ENCODE assay signal across 9 cellular contexts in genomic region chr17:2138318-2138717, GRCh38.
DNase-seq lines count a peak whose midpoint lies in the region; ATAC-seq and FAIRE-seq lines count a peak whose summit lies in the region.
"Had no signal": no experiment of that assay in that cellular context is flagged by ENCODE, and none has a peak within 500 bp of the region (broad histone marks: within the 10 kb centered on the region; RNA-seq: fewer than 3 reads in every experiment).

No MANE protein-coding gene starts in this region.

- H3K9me3 ChIP-seq in mesodermal cell (ENCODE audit: control insufficient read depth, low read length): no peaks in the 10 kb centered on the region

- peak; percentile 95 for ATAC-seq in activated CD8-positive, alpha-beta memory T cell treated with anti-CD3 and anti-CD28 coated beads, Interleukin-2, amount 10 ng/mL, durations not matched to agents 7 days and 5 days
- ATAC-seq in HG03066 (IDR thresholded peaks at IDR 0.05; ENCODE audit: low read depth, unreplicated experiment) (peak; percentile 67), GM19324 (IDR thresholded peaks at IDR 0.05; ENCODE audit: low FRiP score, unreplicated experiment) (no peak)

- no peaks in the 10 kb centered on the region for H3K9me3 Mint-ChIP-seq in activated CD8-positive, alpha-beta memory T cell treated with anti-CD3 and anti-CD28 coated beads, Interleukin-2, amount 10 ng/mL, durations not matched to agents 7 days and 5 days (ENCODE audit: low read depth)
- no peaks in the 10 kb centered on the region for H3K9me3 Mint-ChIP-seq in activated CD4-positive, alpha-beta T cell treated with anti-CD3 and anti-CD28 coated beads, Interleukin-2, amount 10 ng/mL, durations not matched to agents 24 days and 14 days

- H3K27me3 Mint-ChIP-seq in activated CD8-positive, alpha-beta memory T cell treated with anti-CD3 and anti-CD28 coated beads, Interleukin-2, amount 10 ng/mL, durations not matched to agents 7 days and 5 days: no peaks in the 10 kb centered on the region
- H3K27me3 Mint-ChIP-seq in activated CD4-positive, alpha-beta T cell treated with anti-CD3 and anti-CD28 coated beads, Interleukin-2, amount 10 ng/mL, durations not matched to agents 24 days and 14 days: no peaks in the 10 kb centered on the region

- H3K4me1 ChIP-seq in mesodermal cell (ENCODE audit: control insufficient read depth, insufficient read depth, low read length, poor library complexity, severe bottlenecking): peaks cover 27% of the 10 kb centered on the region

- H3K4me1 Mint-ChIP-seq in activated CD8-positive, alpha-beta memory T cell treated with anti-CD3 and anti-CD28 coated beads, Interleukin-2, amount 10 ng/mL, durations not matched to agents 7 days and 5 days: peaks cover 30% of the 10 kb centered on the region
- H3K4me1 Mint-ChIP-seq in activated CD4-positive, alpha-beta T cell treated with anti-CD3 and anti-CD28 coated beads, Interleukin-2, amount 10 ng/mL, durations not matched to agents 24 days and 14 days: peaks cover 21% of the 10 kb centered on the region

- no peak overlapping the region for H3K4me3 Mint-ChIP-seq in activated CD8-positive, alpha-beta memory T cell treated with anti-CD3 and anti-CD28 coated beads, Interleukin-2, amount 10 ng/mL, durations not matched to agents 7 days and 5 days
- peak overlapping the region; percentile 49 for H3K4me3 Mint-ChIP-seq in activated CD4-positive, alpha-beta T cell treated with anti-CD3 and anti-CD28 coated beads, Interleukin-2, amount 10 ng/mL, durations not matched to agents 24 days and 14 days

- no peak for FAIRE-seq in HTR-8/SVneo (lab: Jason Lieb, UNC)

- DNase-seq in activated CD8-positive, alpha-beta memory T cell treated with anti-CD3 and anti-CD28 coated beads, Interleukin-2, amount 10 ng/mL, durations not matched to agents 7 days and 5 days: peak; percentile 75
- no peak for DNase-seq in activated CD8-positive, alpha-beta memory T cell treated with anti-CD3 and anti-CD28 coated beads, Interleukin-2, amount 50 U/mL, for 4 hours
- DNase-seq in activated CD4-positive, alpha-beta T cell treated with anti-CD3 and anti-CD28 coated beads, Interleukin-2, amount 10 ng/mL, durations not matched to agents 24 days and 14 days: peak; percentile 75
- no peak for DNase-seq in mesenteric fat pad (ENCODE audit: low spot score)
- DNase-seq in HTR-8/SVneo (ENCODE audit: insufficient read length, low spot score): no peak

- intact Hi-C loops in activated CD4-positive, alpha-beta T cell treated with anti-CD3 and anti-CD28 coated beads, Interleukin-2, amount 10 ng/mL, durations not matched to agents 24 days and 14 days (cut with micrococcal nuclease): loop anchor here (5.0 kb wide), 1 partner anchor 34 kb away; no protein-coding TSS in a partner anchor

- H3K4me3 ChIP-seq in mesodermal cell (ENCODE audit: extremely low read depth, insufficient read depth, low read length, poor library complexity, severe bottlenecking): no peak overlapping the region
- H3K4me3 ChIP-seq: skin epidermis had no signal

- peaks cover 13% of the 10 kb centered on the region for H3K36me3 Mint-ChIP-seq in activated CD8-positive, alpha-beta memory T cell treated with anti-CD3 and anti-CD28 coated beads, Interleukin-2, amount 10 ng/mL, durations not matched to agents 7 days and 5 days
- H3K36me3 Mint-ChIP-seq in activated CD4-positive, alpha-beta T cell treated with anti-CD3 and anti-CD28 coated beads, Interleukin-2, amount 10 ng/mL, durations not matched to agents 24 days and 14 days (ENCODE audit: low read depth): peaks cover 12% of the 10 kb centered on the region

- peak overlapping the region; percentile 81 for H3K27ac ChIP-seq in mesodermal cell (ENCODE audit: low read depth, low read length, severe bottlenecking)

- CTCF ChIA-PET in activated CD8-positive, alpha-beta memory T cell treated with anti-CD3 and anti-CD28 coated beads, Interleukin-2, amount 10 ng/mL, durations not matched to agents 7 days and 5 days (lab: Charles Lee): interaction anchor here (0.7 to 2.8 kb wide), 11 partner anchors 14 to 106 kb away, joined by 3 to 8 read pairs (median 3); partner anchors contain the start of gene HIC1

- 67 to 100% methylated on average over 1 of the region's 1 CpG for WGBS in mesodermal cell (ENCODE audit: insufficient coverage in 2 of 2), 2 experiments

- H3K36me3 ChIP-seq in mesodermal cell (ENCODE audit: control insufficient read depth, insufficient read depth, low read length): peaks cover 9% of the 10 kb centered on the region

- peak overlapping the region; percentile 77 for H3K27ac Mint-ChIP-seq in activated CD8-positive, alpha-beta memory T cell treated with anti-CD3 and anti-CD28 coated beads, Interleukin-2, amount 10 ng/mL, durations not matched to agents 7 days and 5 days
- H3K27ac Mint-ChIP-seq in activated CD4-positive, alpha-beta T cell treated with anti-CD3 and anti-CD28 coated beads, Interleukin-2, amount 10 ng/mL, durations not matched to agents 24 days and 14 days: peak overlapping the region; percentile 69

Comparison
In these comparisons a context has a peak if more than half of its experiments do, and no peak if none do; other contexts are left out.
1. DNase-seq: peak in activated CD8-positive, alpha-beta memory T cell treated with anti-CD3 and anti-CD28 coated beads, Interleukin-2, amount 10 ng/mL, durations not matched to agents 7 days and 5 days (single experiment) and activated CD4-positive, alpha-beta T cell treated with anti-CD3 and anti-CD28 coated beads, Interleukin-2, amount 10 ng/mL, durations not matched to agents 24 days and 14 days (single experiment); none in activated CD8-positive, alpha-beta memory T cell treated with anti-CD3 and anti-CD28 coated beads, Interleukin-2, amount 50 U/mL, for 4 hours (single experiment), mesenteric fat pad (single experiment) and HTR-8/SVneo (single experiment).